In the genomic region with DNA sequence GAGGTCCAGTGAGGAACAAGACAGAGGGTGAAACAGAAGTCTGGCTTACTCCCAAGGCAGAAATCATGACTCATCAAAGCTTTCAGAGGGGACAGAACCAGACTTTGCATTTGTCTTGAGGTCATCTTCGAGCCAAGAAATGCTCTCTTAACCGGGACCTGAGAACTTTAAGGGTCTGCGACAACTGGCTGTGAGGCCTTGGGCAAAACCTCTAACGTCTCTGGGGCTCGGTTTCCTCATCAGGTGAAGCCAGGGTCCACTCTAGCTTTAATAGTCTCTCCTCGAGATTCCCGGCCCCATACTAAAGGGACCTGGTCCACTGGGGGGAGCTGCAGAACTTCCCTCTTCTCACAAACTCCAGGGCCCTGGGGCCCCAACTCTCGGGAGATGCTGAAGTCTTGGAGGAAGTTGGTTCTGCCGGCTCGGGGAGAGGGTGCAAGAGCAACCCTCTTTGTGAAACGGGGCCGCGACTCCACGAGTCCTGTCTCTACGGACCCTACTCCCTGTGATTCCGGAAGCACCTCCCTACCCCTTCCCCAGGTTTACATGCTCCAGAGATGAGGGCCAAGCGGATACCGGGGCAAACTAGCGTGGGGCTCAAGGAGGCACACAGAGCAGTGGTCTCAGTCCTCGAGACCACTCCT, we compare ENCODE assay signal across 8 cellular contexts. TPM values are rescaled to one million over a fixed set of nuclear protein-coding genes. Genes with fewer than 3 reads are reported as not detected.
DNase-seq lines count a peak whose midpoint lies in the region; ATAC-seq, FAIRE-seq and TF ChIP-seq lines count a peak whose summit lies in the region.

No MANE protein-coding gene starts in this region.

- peak overlapping the region; percentile 72 to 91 for H3K23ac ChIP-seq in mesenchymal stem cell (ENCODE audit: low read length in 2 of 2)

- H3K36me3 ChIP-seq in H7 (replicated peaks; ENCODE audit: control insufficient read depth, insufficient read depth, low read length) (no peaks in the 10 kb centered on the region), endothelial cell of umbilical vein (ENCODE audit: control insufficient read depth in 2 of 2, extremely low read depth in 1 of 2, insufficient read depth in 2 of 2, low read length in 2 of 2) (no peaks in the 10 kb centered on the region), mesenchymal stem cell (ENCODE audit: control insufficient read depth in 1 of 2, insufficient read depth in 2 of 2, low read depth in 1 of 2, low read length in 2 of 2) (no peaks in the 10 kb centered on the region)

- WGBS in mesenchymal stem cell = 0% methylated on average over 12 of the region's 20 CpGs

- H3K27ac ChIP-seq in endothelial cell of umbilical vein (ENCODE audit: insufficient read depth, low read depth, low read length) (peak overlapping the region; percentile 85), mesenchymal stem cell (ENCODE audit: low read length, poor library complexity, severe bottlenecking) (peak overlapping the region; percentile 97)

- no peaks in the 10 kb centered on the region for H3K9me1 ChIP-seq in endothelial cell of umbilical vein (replicated peaks; ENCODE audit: control insufficient read depth, extremely low read depth, insufficient read depth, low read length)

- no peaks in the 10 kb centered on the region for H4K20me1 ChIP-seq in endothelial cell of umbilical vein (replicated peaks; ENCODE audit: control insufficient read depth, extremely low read depth, insufficient read depth, low read length)

- no peaks in the 10 kb centered on the region for H3K36me3 Mint-ChIP-seq in activated CD4-positive, alpha-beta memory T cell treated with anti-CD3 and anti-CD28 coated beads, Interleukin-2, amount 10 ng/mL, durations not matched to agents 7 days and 5 days (ENCODE audit: low read depth)

- H2AFZ ChIP-seq in endothelial cell of umbilical vein (ENCODE audit: low read depth, low read length) (peak overlapping the region; percentile 97), mesenchymal stem cell (ENCODE audit: low read depth, low read length) (peak overlapping the region; percentile 72)

- H3K79me1 ChIP-seq in mesenchymal stem cell (replicated peaks; ENCODE audit: low read length, poor library complexity, severe bottlenecking) = no peaks in the 10 kb centered on the region

- peak overlapping the region; percentile 98 for H4K8ac ChIP-seq in mesenchymal stem cell (ENCODE audit: low read length)

- H3K9me3 ChIP-seq in endothelial cell of umbilical vein (replicated peaks; ENCODE audit: control insufficient read depth, insufficient read depth, low read length) (no peaks in the 10 kb centered on the region), mesenchymal stem cell (ENCODE audit: control insufficient read depth, low read length) (no peaks in the 10 kb centered on the region)

- peak overlapping the region; percentile 69 for H3K27ac Mint-ChIP-seq in activated CD4-positive, alpha-beta memory T cell treated with anti-CD3 and anti-CD28 coated beads, Interleukin-2, amount 10 ng/mL, durations not matched to agents 7 days and 5 days

- DNase-seq in H7 (peak; percentile 77), NCI-H1694 treated with DMSO at 0.1 percent for 48 hours (lab: John Stamatoyannopoulos, UW) (peak; percentile 50), endothelial cell of umbilical vein (ENCODE audit: low read depth, low spot score) (peak; percentile 78), mesenchymal stem cell (peak; percentile 93), NCI-H1436 treated with DMSO at 0.1 percent for 48 hours (lab: John Stamatoyannopoulos, UW) (no peak)
- DNase-seq in activated CD4-positive, alpha-beta memory T cell treated with anti-CD3 and anti-CD28 coated beads, Interleukin-2, amount 10 ng/mL, durations not matched to agents 7 days and 5 days = peak; percentile 32
- DNase-seq in stimulated activated naive CD8-positive, alpha-beta T cell treated with anti-CD3 and anti-CD28 coated beads, Interleukin-15, Interleukin-2, amounts not matched to agents 100 U/mL and 50 U/mL, for 24 hours = peak; percentile 59

- peaks cover 38% of the 10 kb centered on the region for H3K27me3 ChIP-seq in H7 (ENCODE audit: control insufficient read depth, insufficient read depth, low read length)
- H3K27me3 ChIP-seq in endothelial cell of umbilical vein (ENCODE audit: control insufficient read depth in 2 of 2, insufficient read depth in 2 of 2, low read length in 2 of 2) = no peaks in the 10 kb centered on the region
- H3K27me3 ChIP-seq in mesenchymal stem cell (ENCODE audit: control insufficient read depth in 1 of 2, insufficient read depth in 1 of 2, low read length in 2 of 2) = no peaks in the 10 kb centered on the region

- peak overlapping the region; percentile 86 for H2BK120ac ChIP-seq in mesenchymal stem cell (ENCODE audit: low read depth, low read length)

- peak in 1 of 2 donors; percentile 62 for TF ChIP-seq CTCF in endothelial cell of umbilical vein (IDR thresholded peaks at IDR 0.05; ENCODE audit: extremely low read depth in 1 of 2, insufficient read depth in 1 of 2, low read depth in 1 of 2, low read length in 2 of 2)

- peak overlapping the region; percentile 95 for H2BK5ac ChIP-seq in mesenchymal stem cell (ENCODE audit: low read depth, low read length, poor library complexity, severe bottlenecking)

- H4K91ac ChIP-seq in mesenchymal stem cell (ENCODE audit: low read length) = peak overlapping the region; percentile 100

- H3K79me2 ChIP-seq in endothelial cell of umbilical vein (ENCODE audit: control insufficient read depth, insufficient read depth, low read length) = no peaks in the 10 kb centered on the region

- H3K9me3 Mint-ChIP-seq in activated CD4-positive, alpha-beta memory T cell treated with anti-CD3 and anti-CD28 coated beads, Interleukin-2, amount 10 ng/mL, durations not matched to agents 7 days and 5 days = no peaks in the 10 kb centered on the region

- peak overlapping the region; percentile 74 for H2AK5ac ChIP-seq in mesenchymal stem cell (ENCODE audit: low read length, severe bottlenecking)

- peak overlapping the region; percentile 87 for H3K4me3 Mint-ChIP-seq in activated CD4-positive, alpha-beta memory T cell treated with anti-CD3 and anti-CD28 coated beads, Interleukin-2, amount 10 ng/mL, durations not matched to agents 7 days and 5 days

- H3K4ac ChIP-seq in mesenchymal stem cell (ENCODE audit: low read depth in 1 of 2, low read length in 2 of 2) = peak overlapping the region; percentile 99 to 100

- intact Hi-C loops in endothelial cell of umbilical vein (cut with micrococcal nuclease) = loop anchor here (1.0 to 10.0 kb wide), 6 partner anchors 69 to 820 kb away; a partner anchor contains a TSS

- peak overlapping the region in 1 of 2 experiments; percentile 96 for H3K14ac ChIP-seq in mesenchymal stem cell (ENCODE audit: low read length in 2 of 2)

- H3K4me2 ChIP-seq in endothelial cell of umbilical vein (ENCODE audit: insufficient read depth, low read length) = peak overlapping the region; percentile 78
- H3K4me2 ChIP-seq in mesenchymal stem cell (ENCODE audit: low read length, poor library complexity, severe bottlenecking) = peak overlapping the region; percentile 89

- CTCF ChIA-PET in activated CD4-positive, alpha-beta memory T cell treated with anti-CD3 and anti-CD28 coated beads, Interleukin-2, amount 10 ng/mL, durations not matched to agents 7 days and 5 days (lab: Charles Lee) = interaction anchor here (2.0 kb wide), 1 partner anchor 10 kb away, joined by 7 read pairs; no protein-coding TSS in a partner anchor
- CTCF ChIA-PET in endothelial cell of umbilical vein (lab: Charles Lee) = interaction anchor here (1.0 to 5.6 kb wide), 9 partner anchors 9 to 220 kb away, joined by 3 to 47 read pairs (median 5); no protein-coding TSS in a partner anchor

- BruUV-seq in endothelial cell of umbilical vein (replicated peaks; lab: Mats Ljungman, UMichigan) = TSS peak; percentile 12

- H3K9ac ChIP-seq in endothelial cell of umbilical vein (replicated peaks; ENCODE audit: extremely low read depth, insufficient read depth, low read length) = peak overlapping the region; percentile 91
- H3K9ac ChIP-seq in mesenchymal stem cell (ENCODE audit: low read length) = peak overlapping the region; percentile 97

- H3K4me1 ChIP-seq in endothelial cell of umbilical vein (ENCODE audit: control insufficient read depth, extremely low read depth, insufficient read depth, low read length) (peaks cover 35% of the 10 kb centered on the region), mesenchymal stem cell (ENCODE audit: control insufficient read depth, insufficient read depth, low read depth, low read length) (peaks cover 8% of the 10 kb centered on the region)

- peak overlapping the region; percentile 98 to 99 for H3K18ac ChIP-seq in mesenchymal stem cell (ENCODE audit: low read depth in 1 of 2, low read length in 2 of 2)

- POLR2A ChIA-PET in activated CD4-positive, alpha-beta memory T cell treated with anti-CD3 and anti-CD28 coated beads, Interleukin-2, amount 10 ng/mL, durations not matched to agents 7 days and 5 days (lab: Charles Lee) = interaction anchor here (1.0 kb wide), 1 partner anchor 771 kb away, joined by 4 read pairs; a partner anchor contains a TSS
- POLR2A ChIA-PET in endothelial cell of umbilical vein (lab: Charles Lee) = no interaction called here

- H3K4me3 ChIP-seq in H7 (ENCODE audit: insufficient read depth, low read depth, low read length) (peak overlapping the region; percentile 70), endothelial cell of umbilical vein (replicated peaks in 1 of 3; ENCODE audit: insufficient read depth in 1 of 3, low read depth in 1 of 3, low read length in 3 of 3) (peak overlapping the region; percentile 53 to 77 (median 75)), mesenchymal stem cell (ENCODE audit: insufficient read depth in 1 of 2, low read depth in 1 of 2, low read length in 2 of 2) (peak overlapping the region; percentile 92 to 93)

- H3K27me3 Mint-ChIP-seq in activated CD4-positive, alpha-beta memory T cell treated with anti-CD3 and anti-CD28 coated beads, Interleukin-2, amount 10 ng/mL, durations not matched to agents 7 days and 5 days = peaks cover 71% of the 10 kb centered on the region

- FAIRE-seq in endothelial cell of umbilical vein (lab: Jason Lieb, UNC) = peak; percentile 88

- peak overlapping the region; percentile 97 for H2BK15ac ChIP-seq in mesenchymal stem cell (ENCODE audit: low read depth, poor library complexity, severe bottlenecking)

- peaks cover 15% of the 10 kb centered on the region for H3K4me1 Mint-ChIP-seq in activated CD4-positive, alpha-beta memory T cell treated with anti-CD3 and anti-CD28 coated beads, Interleukin-2, amount 10 ng/mL, durations not matched to agents 7 days and 5 days

- dilution Hi-C loops in endothelial cell of umbilical vein (cut with MboI; ENCODE audit: extremely low pct_ligation_motif_present, low sequenced_read_pairs) = no loop called here

- peak; percentile 2 for TF ChIP-seq POLR2A in GM10847 (IDR thresholded peaks at IDR 0.05; ENCODE audit: extremely low read depth, insufficient read length)
- no peak for TF ChIP-seq POLR2A in endothelial cell of umbilical vein (IDR thresholded peaks at IDR 0.05; ENCODE audit: low read depth, low read length)

- ATAC-seq in stimulated activated naive CD8-positive, alpha-beta T cell treated with anti-CD3 and anti-CD28 coated beads, Interleukin-15, Interleukin-2, amounts not matched to agents 100 U/mL and 50 U/mL, for 24 hours = peak; percentile 32

- H2BK12ac ChIP-seq in mesenchymal stem cell (ENCODE audit: low read length in 2 of 2) = peak overlapping the region; percentile 94 to 100

RNA-seq across cellular contexts. Expression of a gene that starts 2.6 kb away (rescaled TPM):
- total RNA-seq in H7 (2014; rRNA removed; shearing (Covaris generic)) = 0.04 and 0.73 TPM in 2 replicates
- total RNA-seq in activated CD4-positive, alpha-beta memory T cell treated with anti-CD3 and anti-CD28 coated beads, Interleukin-2, amount 10 ng/mL, durations not matched to agents 7 days and 5 days = under 1 TPM; 0.33 to 0.35 TPM
- 7.6 and 8.4 TPM in 2 replicates for total RNA-seq in endothelial cell of umbilical vein
- polyA plus RNA-seq in endothelial cell of umbilical vein = 1.8 and 2.1 TPM in 2 replicates
- polyA plus RNA-seq in endothelial cell of umbilical vein (2011; cell fraction: cytosol; rRNA removed) = 1.6 and 1.8 TPM in 2 replicates
- polyA plus RNA-seq in endothelial cell of umbilical vein (2011; cell fraction: nucleus; rRNA removed) = 10.0 and 14.9 TPM in 2 replicates
- polyA plus RNA-seq in endothelial cell of umbilical vein (2012) = 1.8 and 2.3 TPM in 2 replicates
- polyA minus RNA-seq in endothelial cell of umbilical vein = 30.4 and 49.0 TPM in 2 replicates
- 4.6 TPM for polyA minus RNA-seq in endothelial cell of umbilical vein (2011; cell fraction: cytosol; rRNA and poly(A)+ RNA removed)
- 84.3 and 103 TPM in 2 replicates for polyA minus RNA-seq in endothelial cell of umbilical vein (2011; cell fraction: nucleus; rRNA and poly(A)+ RNA removed)
- polyA plus RNA-seq in mesenchymal stem cell (2013, experiment 1 of 2) = 19.0 TPM
- polyA plus RNA-seq in mesenchymal stem cell (2013, experiment 2 of 2) = 18.8 TPM
